Comparison of ENCODE assay signal across 1 cellular context in the genomic region with DNA sequence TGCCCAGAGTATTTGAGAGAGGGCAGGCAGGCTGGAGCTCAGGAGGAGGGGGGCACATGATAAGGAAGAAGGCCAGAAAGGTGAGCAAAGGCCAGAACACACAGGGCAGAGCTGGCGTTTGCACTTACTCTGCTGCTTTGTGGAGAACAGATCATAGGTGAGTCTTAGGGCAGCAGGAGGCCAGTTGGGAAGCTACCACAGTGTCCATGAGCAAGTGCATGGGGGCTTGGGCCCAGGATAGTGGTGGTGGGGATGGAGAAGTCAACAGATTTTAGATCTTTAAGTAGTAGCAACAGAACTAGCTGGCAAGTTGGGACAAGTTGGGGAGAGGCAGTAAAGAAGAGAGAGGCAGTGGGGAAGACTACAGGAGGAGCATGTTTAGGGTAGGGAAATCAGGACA.
TF ChIP-seq lines count a peak whose summit lies in the region.

No MANE protein-coding gene starts in this region.

TF ChIP-seq in HepG2, 621 proteins besides CTCF, POLR2A, EP300 and RAD21 (continued from another document):
- TF ChIP-seq THAP8 (CRISPR knock-in tag; IDR thresholded peaks at IDR 0.05; ENCODE audit: borderline replicate concordance) (no peak), ZNF296 (CRISPR knock-in tag; conservative IDR thresholded peaks at IDR 0.05) (no peak), REL (CRISPR knock-in tag; conservative IDR thresholded peaks at IDR 0.05) (no peak), ZNF367 (CRISPR knock-in tag; IDR thresholded peaks at IDR 0.05; ENCODE audit: borderline replicate concordance) (no peak), CBX1 (IDR thresholded peaks at IDR 0.05; ENCODE audit: low read depth) (no peak), FOXM1 (CRISPR knock-in tag; IDR thresholded peaks at IDR 0.05) (no peak), JARID2 (CRISPR knock-in tag; IDR thresholded peaks at IDR 0.05; ENCODE audit: insufficient replicate concordance) (no peak), NRL (CRISPR knock-in tag; IDR thresholded peaks at IDR 0.05; ENCODE audit: borderline replicate concordance) (no peak), ZNF616 (CRISPR knock-in tag; IDR thresholded peaks at IDR 0.05; ENCODE audit: low read depth) (no peak), ZNF780A (CRISPR knock-in tag; IDR thresholded peaks at IDR 0.05) (0 out of 2 replicates have a peak, but pooled peaks have one; percentile 23), ZNF703 (CRISPR knock-in tag; IDR thresholded peaks at IDR 0.05; ENCODE audit: borderline replicate concordance) (no peak), MAFF (IDR thresholded peaks at IDR 0.05; ENCODE audit: low read depth, low read length) (no peak), HOXD1 (CRISPR knock-in tag; IDR thresholded peaks at IDR 0.05) (no peak), SAFB2 (CRISPR knock-in tag; IDR thresholded peaks at IDR 0.05; ENCODE audit: borderline replicate concordance, low read depth) (no peak), SUZ12 (IDR thresholded peaks at IDR 0.05; ENCODE audit: low read depth, low read length) (no peak), FOXC1 (CRISPR knock-in tag; IDR thresholded peaks at IDR 0.05; ENCODE audit: borderline replicate concordance) (no peak), TBX2 (CRISPR knock-in tag; IDR thresholded peaks at IDR 0.05; ENCODE audit: borderline replicate concordance) (no peak), HBP1 (CRISPR knock-in tag; IDR thresholded peaks at IDR 0.05; ENCODE audit: low read depth) (no peak), SMAD9 (CRISPR knock-in tag; IDR thresholded peaks at IDR 0.05) (no peak), KDM6A (CRISPR knock-in tag; IDR thresholded peaks at IDR 0.05; ENCODE audit: low read depth) (no peak), ARID4A (CRISPR knock-in tag; IDR thresholded peaks at IDR 0.05; ENCODE audit: borderline replicate concordance) (no peak), ZFP37 (CRISPR knock-in tag; IDR thresholded peaks at IDR 0.05; ENCODE audit: borderline replicate concordance) (no peak), MTF2 (CRISPR knock-in tag; IDR thresholded peaks at IDR 0.05; ENCODE audit: borderline replicate concordance) (no peak), MTF1 (CRISPR knock-in tag; IDR thresholded peaks at IDR 0.05) (no peak), HNF4A (CRISPR knock-in tag; IDR thresholded peaks at IDR 0.05) (peak; percentile 25; the same call in 1 of the 2 replicates), PHF5A (CRISPR knock-in tag; IDR thresholded peaks at IDR 0.05; ENCODE audit: low read depth, unreplicated experiment) (no peak), ZNF30 (CRISPR knock-in tag; IDR thresholded peaks at IDR 0.05) (no peak)
- TF ChIP-seq, protein P1, sequence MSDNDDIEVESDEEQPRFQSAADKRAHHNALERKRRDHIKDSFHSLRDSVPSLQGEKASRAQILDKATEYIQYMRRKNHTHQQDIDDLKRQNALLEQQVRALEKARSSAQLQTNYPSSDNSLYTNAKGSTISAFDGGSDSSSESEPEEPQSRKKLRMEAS (IDR thresholded peaks at IDR 0.05) = no peak
